12 cellular contexts compared by ENCODE assay signal in genomic region chr14:61700104-61700886, GRCh38. TPM values are rescaled to one million over a fixed set of nuclear protein-coding genes. Genes with fewer than 3 reads are reported as not detected.
DNase-seq lines count a peak whose midpoint lies in the region; ATAC-seq and TF ChIP-seq lines count a peak whose summit lies in the region.
"Had no signal": no experiment of that assay in that cellular context is flagged by ENCODE, and none has a peak within 500 bp of the region (broad histone marks: within the 10 kb centered on the region; RNA-seq: fewer than 3 reads in every experiment).

No MANE protein-coding gene starts in this region.

- DNase-seq in activated T-cell treated with anti-CD3 and anti-CD28 coated beads, Interleukin-2, amount 50 U/mL, for 72 hours = no peak
- DNase-seq in activated T-cell treated with anti-CD3 and anti-CD28 coated beads, Interleukin-2, amount 50 U/mL, for 1 hour = no peak
- DNase-seq in WTC11 (ENCODE audit: low spot score) (no peak), fibroblast of pulmonary artery (ENCODE audit: low read depth) (peak; percentile 61), GM20000 (ENCODE audit: low spot score) (no peak), NCI-H187 (lab: John Stamatoyannopoulos, UW) (no peak), HAP-1 (ENCODE audit: low spot score in 2 of 2) (no peak)
- DNase-seq in stimulated activated naive CD8-positive, alpha-beta T cell treated with anti-CD3 and anti-CD28 coated beads, Interleukin-15, amount 100 ng/mL, for 72 hours = no peak
- DNase-seq: adrenal gland, BE2C, NCI-H510A treated with DMSO at 0.1 percent for 48 hours, pancreas had no signal

- no peaks in the 10 kb centered on the region for H3K27me3 Mint-ChIP-seq in activated T-cell treated with anti-CD3 and anti-CD28 coated beads, Interleukin-2, amount 50 U/mL, for 72 hours (ENCODE audit: low read depth)
- no peaks in the 10 kb centered on the region for H3K27me3 Mint-ChIP-seq in WTC11 (ENCODE audit: low read depth)
- H3K27me3 Mint-ChIP-seq in stimulated activated naive CD8-positive, alpha-beta T cell treated with anti-CD3 and anti-CD28 coated beads, Interleukin-15, amount 100 ng/mL, for 72 hours = no peaks in the 10 kb centered on the region

- in situ Hi-C loops in HAP-1 (cut with MboI; ENCODE audit: low sequenced_read_pairs) = no loop called here

- CTCF ChIA-PET in WTC11 (lab: Charles Lee) = interaction anchor here (0.5 kb wide), 1 partner anchor 35 kb away, joined by 3 read pairs; no protein-coding TSS in a partner anchor

- H3K4me1 ChIP-seq in HAP-1 = peaks cover 28% of the 10 kb centered on the region

- H3K27me3 ChIP-seq in HAP-1 (ENCODE audit: low read depth) = no peaks in the 10 kb centered on the region
- H3K27me3 ChIP-seq: adrenal gland, BE2C, pancreas had no signal

- peak overlapping the region; percentile 94 to 97 for H3K4me3 Mint-ChIP-seq in activated T-cell treated with anti-CD3 and anti-CD28 coated beads, Interleukin-2, amount 50 U/mL, for 72 hours
- peak overlapping the region; percentile 23 for H3K4me3 Mint-ChIP-seq in WTC11
- H3K4me3 Mint-ChIP-seq in stimulated activated naive CD8-positive, alpha-beta T cell treated with anti-CD3 and anti-CD28 coated beads, Interleukin-15, amount 100 ng/mL, for 72 hours = peak overlapping the region; percentile 68 to 94

- no peak for TF ChIP-seq CTCF in WTC11 (IDR thresholded peaks at IDR 0.05)
- no peak for TF ChIP-seq CTCF in fibroblast of pulmonary artery (IDR thresholded peaks at IDR 0.05; ENCODE audit: low read length, missing control alignments)
- TF ChIP-seq CTCF in GM20000 (IDR thresholded peaks at IDR 0.05; ENCODE audit: extremely low read depth, missing control alignments) = no peak

- H3K27ac Mint-ChIP-seq in activated T-cell treated with anti-CD3 and anti-CD28 coated beads, Interleukin-2, amount 50 U/mL, for 72 hours = peak overlapping the region; percentile 30
- H3K27ac Mint-ChIP-seq in WTC11 = peak overlapping the region; percentile 97
- peak overlapping the region in 1 of 2 donors; percentile 90 for H3K27ac Mint-ChIP-seq in stimulated activated naive CD8-positive, alpha-beta T cell treated with anti-CD3 and anti-CD28 coated beads, Interleukin-15, amount 100 ng/mL, for 72 hours

- H3K9me3 ChIP-seq in HAP-1 = no peaks in the 10 kb centered on the region
- H3K9me3 ChIP-seq: adrenal gland, BE2C, pancreas had no signal

- no peaks in the 10 kb centered on the region for H3K9me3 Mint-ChIP-seq in activated T-cell treated with anti-CD3 and anti-CD28 coated beads, Interleukin-2, amount 50 U/mL, for 72 hours
- no peaks in the 10 kb centered on the region for H3K9me3 Mint-ChIP-seq in WTC11
- no peaks in the 10 kb centered on the region for H3K9me3 Mint-ChIP-seq in stimulated activated naive CD8-positive, alpha-beta T cell treated with anti-CD3 and anti-CD28 coated beads, Interleukin-15, amount 100 ng/mL, for 72 hours

- POLR2A ChIA-PET in WTC11 (lab: Charles Lee) = no interaction called here

- peaks cover 53% of the 10 kb centered on the region for H3K4me1 Mint-ChIP-seq in activated T-cell treated with anti-CD3 and anti-CD28 coated beads, Interleukin-2, amount 50 U/mL, for 72 hours (ENCODE audit: low read depth)
- H3K4me1 Mint-ChIP-seq in WTC11 = peaks cover 68% of the 10 kb centered on the region
- H3K4me1 Mint-ChIP-seq in stimulated activated naive CD8-positive, alpha-beta T cell treated with anti-CD3 and anti-CD28 coated beads, Interleukin-15, amount 100 ng/mL, for 72 hours = peaks cover 51% of the 10 kb centered on the region

- H3K36me3 Mint-ChIP-seq in activated T-cell treated with anti-CD3 and anti-CD28 coated beads, Interleukin-2, amount 50 U/mL, for 72 hours (ENCODE audit: insufficient read depth in 2 of 2) = peaks cover 24 to 47% of the 10 kb centered on the region in 2 donors
- H3K36me3 Mint-ChIP-seq in WTC11 = peaks cover 9% of the 10 kb centered on the region

- H3K4me3 ChIP-seq in fibroblast of pulmonary artery (replicated peaks; ENCODE audit: low read depth, low read length) = peak overlapping the region; percentile 71
- H3K4me3 ChIP-seq in HAP-1 = no peak overlapping the region
- H3K4me3 ChIP-seq: pancreas had no signal

- H3K36me3 ChIP-seq in HAP-1 (replicated peaks) = no peaks in the 10 kb centered on the region
- H3K36me3 ChIP-seq: adrenal gland, pancreas had no signal

- ATAC-seq in activated T-cell treated with anti-CD3 and anti-CD28 coated beads, Interleukin-2, amount 50 U/mL, for 72 hours (replicated peaks in 1 of 2) = no peak
- no peak for ATAC-seq in WTC11
- ATAC-seq in stimulated activated naive CD8-positive, alpha-beta T cell treated with anti-CD3 and anti-CD28 coated beads, Interleukin-15, amount 100 ng/mL, for 72 hours = no peak
- ATAC-seq: pancreas had no signal

TF ChIP-seq in WTC11, 78 proteins besides CTCF, POLR2A, EP300 and RAD21:
- TF ChIP-seq IRF2 (CRISPR knock-in tag; IDR thresholded peaks at IDR 0.05; ENCODE audit: borderline replicate concordance, low read depth) (no peak), NR3C1 (CRISPR knock-in tag; conservative IDR thresholded peaks at IDR 0.05; ENCODE audit: low read depth) (no peak), NR2C2 (CRISPR knock-in tag; IDR thresholded peaks at IDR 0.05) (no peak), HMGXB4 (CRISPR knock-in tag; IDR thresholded peaks at IDR 0.05) (no peak), NFE2L1 (CRISPR knock-in tag; IDR thresholded peaks at IDR 0.05) (no peak), ZNF532 (CRISPR knock-in tag; IDR thresholded peaks at IDR 0.05; ENCODE audit: borderline replicate concordance) (no peak), EMX1 (CRISPR knock-in tag; IDR thresholded peaks at IDR 0.05) (no peak)

RNA-seq across cellular contexts. Expression of gene HIF1A, which starts 5.0 kb away (rescaled TPM):
- total RNA-seq in activated T-cell treated with anti-CD3 and anti-CD28 coated beads, Interleukin-2, amount 50 U/mL, for 72 hours = 100 to 1,000 TPM; 283 to 343 TPM
- total RNA-seq in WTC11 (2021) = 146 to 165 TPM (median 153 TPM) in 3 replicates

Comparison
In these comparisons a context has a peak if more than half of its experiments do, and no peak if none do; other contexts are left out.
1. H3K4me3 Mint-ChIP-seq: peak in every context shown above with its lines; median percentile 96 in activated T-cell treated with anti-CD3 and anti-CD28 coated beads, Interleukin-2, amount 50 U/mL, for 72 hours; 81 in stimulated activated naive CD8-positive, alpha-beta T cell treated with anti-CD3 and anti-CD28 coated beads, Interleukin-15, amount 100 ng/mL, for 72 hours; 23 in WTC11.